In genomic region chr10:28571265-28571664, GRCh38 we compare ENCODE assay signal across 12 cellular contexts.
"Had no signal": no experiment of that assay in that cellular context is flagged by ENCODE, and none has a peak within 500 bp of the region (broad histone marks: within the 10 kb centered on the region; RNA-seq: fewer than 3 reads in every experiment).

No MANE protein-coding gene starts in this region.

- H3K27ac Mint-ChIP-seq: activated T-helper 1 cell treated with anti-CD3 and anti-CD28 coated beads, Interleukin-12 subunit alpha, Interleukin-12 subunit beta, Interleukin-2, Interleukin-4 antibody, amounts not matched to agents 30 ng/mL and 10 ng/mL and 1 ng/mL, durations not matched to agents 14 hours and 24 hours and 36 hours; neural progenitor cell had no signal

- H3K9me3 Mint-ChIP-seq: activated T-helper 1 cell treated with anti-CD3 and anti-CD28 coated beads, Interleukin-12 subunit alpha, Interleukin-12 subunit beta, Interleukin-2, Interleukin-4 antibody, amounts not matched to agents 30 ng/mL and 10 ng/mL and 1 ng/mL, durations not matched to agents 14 hours and 24 hours and 36 hours; neural progenitor cell had no signal

- H3K4me3 Mint-ChIP-seq: activated T-helper 1 cell treated with anti-CD3 and anti-CD28 coated beads, Interleukin-12 subunit alpha, Interleukin-12 subunit beta, Interleukin-2, Interleukin-4 antibody, amounts not matched to agents 30 ng/mL and 10 ng/mL and 1 ng/mL, durations not matched to agents 14 hours and 24 hours and 36 hours; neural progenitor cell had no signal

- ATAC-seq: left lung had no signal

- DNase-seq: activated naive CD4-positive, alpha-beta T cell; adrenal gland; effector CD4-positive, alpha-beta T cell; head of caudate nucleus; kidney; left lung; stimulated activated CD4-positive, alpha-beta T cell treated with anti-CD3 and anti-CD28 coated beads, Interleukin-15, amount 100 ng/mL, for 24 hours; stimulated activated CD4-positive, alpha-beta T cell treated with anti-CD3 and anti-CD28 coated beads, Interleukin-2, amount 100 ng/mL, for 48 hours; T-helper 2 cell; WERI-Rb-1 had no signal
